13 cellular contexts compared by ENCODE assay signal in the genomic region with DNA sequence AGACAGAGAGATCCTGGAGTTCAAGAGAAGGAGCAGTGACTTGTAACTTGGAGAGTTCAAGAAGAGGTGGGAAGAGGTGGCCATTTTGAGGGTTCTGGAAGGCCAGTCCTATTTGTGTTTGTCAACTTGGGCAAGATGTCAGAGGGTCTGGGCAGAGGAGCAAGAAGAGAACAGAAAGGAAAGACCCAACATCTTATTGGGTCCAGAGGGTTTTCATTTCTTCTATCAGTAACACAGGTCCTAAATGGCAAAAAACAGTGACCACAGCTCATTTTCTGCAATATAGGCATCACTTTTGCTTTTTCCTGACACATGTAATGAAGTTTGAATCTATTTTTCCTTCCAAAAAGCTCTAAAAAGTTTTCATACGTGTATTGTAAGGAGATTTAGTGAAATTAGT. TPM values are rescaled to one million over a fixed set of nuclear protein-coding genes. Genes with fewer than 3 reads are reported as not detected.
A peak's percentile ranks its signal among the peaks of the same experiment; 100 is the strongest.
DNase-seq lines count a peak whose midpoint lies in the region; ATAC-seq and TF ChIP-seq lines count a peak whose summit lies in the region.
"Had no signal": no experiment of that assay in that cellular context is flagged by ENCODE, and none has a peak within 500 bp of the region (broad histone marks: within the 10 kb centered on the region; RNA-seq: fewer than 3 reads in every experiment).

No MANE protein-coding gene starts in this region.

- no peak for TF ChIP-seq EP300 in tibial nerve (IDR thresholded peaks at IDR 0.05)

- H3K14ac ChIP-seq in mesenchymal stem cell (ENCODE audit: low read length in 2 of 2) = no peak overlapping the region

- intact Hi-C loops in adrenal gland (cut with DNase I) = no loop called here

- no peak overlapping the region for H3K4ac ChIP-seq in mesenchymal stem cell (ENCODE audit: low read depth in 1 of 2, low read length in 2 of 2)

- H3K27me3 ChIP-seq in adrenal gland (no peaks in the 10 kb centered on the region), mesenchymal stem cell (ENCODE audit: control insufficient read depth in 1 of 2, insufficient read depth in 1 of 2, low read length in 2 of 2) (no peaks in the 10 kb centered on the region), tibial nerve (no peaks in the 10 kb centered on the region)

- H3K23ac ChIP-seq in mesenchymal stem cell (ENCODE audit: low read length in 2 of 2) = no peak overlapping the region

- H4K91ac ChIP-seq in mesenchymal stem cell (ENCODE audit: low read length) = no peak overlapping the region

- DNase-seq in adrenal gland (no peak), mesenchymal stem cell (no peak), tibial nerve (ENCODE audit: low spot score in 2 of 2) (peak in 1 of 2 donors; percentile 11), NCI-H226 (no peak), NCI-H69 (lab: John Stamatoyannopoulos, UW) (no peak)
- DNase-seq: activated CD4-positive, alpha-beta T cell treated with anti-CD3 and anti-CD28 coated beads, Interleukin-2, amount 10 ng/mL, durations not matched to agents 24 days and 14 days; activated T-cell treated with anti-CD3 and anti-CD28 coated beads, Interleukin-2, amount 50 U/mL, for 4 hours; hypothalamus; NCI-H526; T-helper 9 cell had no signal

- WGBS in adrenal gland, 4 donors = 48 to 61% (median 56%) methylated on average over 1 of the region's 1 CpG
- no CpG with 5 or more reads among the region's 1 CpG for WGBS in mesenchymal stem cell
- 53 to 66% methylated on average over 1 of the region's 1 CpG for WGBS in tibial nerve, 2 donors

- TF ChIP-seq POLR2A in adrenal gland (IDR thresholded peaks at IDR 0.05) = no peak
- no peak for TF ChIP-seq POLR2A in tibial nerve (IDR thresholded peaks at IDR 0.05)

- ATAC-seq in HG03135 (IDR thresholded peaks at IDR 0.05; ENCODE audit: unreplicated experiment) (peak; percentile 17), esophagus mucosa (no peak), HG03457 (IDR thresholded peaks at IDR 0.05; ENCODE audit: unreplicated experiment) (no peak)
- ATAC-seq: activated T-cell treated with anti-CD3 and anti-CD28 coated beads, Interleukin-2, amount 50 U/mL, for 4 hours had no signal

- no peak overlapping the region for H2AFZ ChIP-seq in mesenchymal stem cell (ENCODE audit: low read depth, low read length)

- no peaks in the 10 kb centered on the region for H3K36me3 ChIP-seq in adrenal gland (replicated peaks in 1 of 2)
- no peaks in the 10 kb centered on the region for H3K36me3 ChIP-seq in mesenchymal stem cell (ENCODE audit: control insufficient read depth in 1 of 2, insufficient read depth in 2 of 2, low read depth in 1 of 2, low read length in 2 of 2)
- H3K36me3 ChIP-seq in tibial nerve = no peaks in the 10 kb centered on the region

- H2BK12ac ChIP-seq in mesenchymal stem cell (ENCODE audit: low read length in 2 of 2) = no peak overlapping the region

- no peak overlapping the region for H2BK15ac ChIP-seq in mesenchymal stem cell (ENCODE audit: low read depth, poor library complexity, severe bottlenecking)

- H3K79me1 ChIP-seq in mesenchymal stem cell (replicated peaks; ENCODE audit: low read length, poor library complexity, severe bottlenecking) = no peaks in the 10 kb centered on the region

- peak overlapping the region; percentile 49 for H2BK5ac ChIP-seq in mesenchymal stem cell (ENCODE audit: low read depth, low read length, poor library complexity, severe bottlenecking)

- no peak overlapping the region for H3K4me3 ChIP-seq in adrenal gland
- H3K4me3 ChIP-seq in mesenchymal stem cell (ENCODE audit: insufficient read depth in 1 of 2, low read depth in 1 of 2, low read length in 2 of 2) = no peak overlapping the region
- H3K4me3 ChIP-seq in tibial nerve = no peak overlapping the region

- H3K18ac ChIP-seq in mesenchymal stem cell (ENCODE audit: low read depth in 1 of 2, low read length in 2 of 2) = no peak overlapping the region

- no peaks in the 10 kb centered on the region for H3K9me3 ChIP-seq in adrenal gland (replicated peaks in 1 of 3)
- H3K9me3 ChIP-seq in mesenchymal stem cell (ENCODE audit: control insufficient read depth, low read length) = no peaks in the 10 kb centered on the region
- no peaks in the 10 kb centered on the region for H3K9me3 ChIP-seq in tibial nerve

- H3K27ac ChIP-seq in adrenal gland = peak overlapping the region in 3 of 5 donors; percentile 30 to 83 (median 71)
- peak overlapping the region; percentile 88 for H3K27ac ChIP-seq in mesenchymal stem cell (ENCODE audit: low read length, poor library complexity, severe bottlenecking)
- H3K27ac ChIP-seq in tibial nerve = peak overlapping the region in 3 of 4 donors; percentile 39 to 70 (median 58)

- no peak overlapping the region for H3K4me2 ChIP-seq in mesenchymal stem cell (ENCODE audit: low read length, poor library complexity, severe bottlenecking)

- H3K9ac ChIP-seq in mesenchymal stem cell (ENCODE audit: low read length) = peak overlapping the region; percentile 20

- no peak overlapping the region for H4K8ac ChIP-seq in mesenchymal stem cell (ENCODE audit: low read length)

- no peak for TF ChIP-seq CTCF in adrenal gland (IDR thresholded peaks at IDR 0.05)
- no peak for TF ChIP-seq CTCF in tibial nerve (IDR thresholded peaks at IDR 0.05)

- H3K4me1 ChIP-seq in adrenal gland (replicated peaks in 1 of 2) (peaks cover 0 to 22% of the 10 kb centered on the region in 2 donors), mesenchymal stem cell (ENCODE audit: control insufficient read depth, insufficient read depth, low read depth, low read length) (peaks cover 9% of the 10 kb centered on the region), tibial nerve (peaks cover 0 to 17% (median 0%) of the 10 kb centered on the region in 4 donors)

- peak overlapping the region; percentile 73 for H2AK5ac ChIP-seq in mesenchymal stem cell (ENCODE audit: low read length, severe bottlenecking)

- no peak overlapping the region for H2BK120ac ChIP-seq in mesenchymal stem cell (ENCODE audit: low read depth, low read length)

RNA-seq across cellular contexts. Expression of a gene that starts 38.3 kb away (rescaled TPM):
- 1 to 10 TPM; 1.7 to 7.2 (median 2.6) TPM for total RNA-seq in adrenal gland
- 1 to 10 TPM in 1 of 3 donors, under 1 TPM in 2; 0.67 to 2.7 (median 0.97) TPM for polyA plus RNA-seq in adrenal gland
- polyA plus RNA-seq in mesenchymal stem cell (2013, experiment 1 of 2) = 0.69 TPM
- 0.66 TPM for polyA plus RNA-seq in mesenchymal stem cell (2013, experiment 2 of 2)
- 1 to 10 TPM; 2.5 to 3.7 (median 3.2) TPM for total RNA-seq in tibial nerve
- 0.72 TPM for total RNA-seq in esophagus mucosa
